In genomic region chr10:4981722-4982471, GRCh38 we compare ENCODE assay signal across 1 cellular context.
TF ChIP-seq lines count a peak whose summit lies in the region.

No MANE protein-coding gene starts in this region.

TF ChIP-seq in HepG2, 621 proteins besides CTCF, POLR2A, EP300 and RAD21 (continued from another document and continues in another):
- TF ChIP-seq RERE (CRISPR knock-in tag; IDR thresholded peaks at IDR 0.05; ENCODE audit: low read depth) (no peak), MAZ (IDR thresholded peaks at IDR 0.05; ENCODE audit: borderline replicate concordance, low read depth, low read length) (no peak), MAZ (CRISPR knock-in tag; IDR thresholded peaks at IDR 0.05; ENCODE audit: low read depth) (peak; percentile 42; the same call in 1 of the 2 replicates), SRSF4 (IDR thresholded peaks at IDR 0.05; ENCODE audit: low read depth, low read length, poor library complexity, severe bottlenecking) (peak; percentile 64), PRDM4 (CRISPR knock-in tag; IDR thresholded peaks at IDR 0.05; ENCODE audit: borderline replicate concordance) (no peak), GPN1 (CRISPR knock-in tag; IDR thresholded peaks at IDR 0.05; ENCODE audit: borderline replicate concordance) (no peak), TBL1XR1 (IDR thresholded peaks at IDR 0.05; ENCODE audit: borderline replicate concordance, low read length, partially characterized antibody) (no peak), ZNF3 (CRISPR knock-in tag; IDR thresholded peaks at IDR 0.05) (no peak), ZNF501 (CRISPR knock-in tag; IDR thresholded peaks at IDR 0.05) (no peak), TBX2 (CRISPR knock-in tag; IDR thresholded peaks at IDR 0.05; ENCODE audit: borderline replicate concordance) (no peak; the same call in 1 of the 2 replicates), PTBP1 (IDR thresholded peaks at IDR 0.05; ENCODE audit: low read depth, low read length, poor library complexity, severe bottlenecking) (no peak), TOE1 (CRISPR knock-in tag; IDR thresholded peaks at IDR 0.05) (no peak), ZNF740 (CRISPR knock-in tag; IDR thresholded peaks at IDR 0.05) (0 out of 2 replicates have a peak, but pooled peaks have one; percentile 24), MEIS2 (CRISPR knock-in tag; IDR thresholded peaks at IDR 0.05) (no peak), ZNF549 (CRISPR knock-in tag; IDR thresholded peaks at IDR 0.05) (no peak), SP140L (CRISPR knock-in tag; IDR thresholded peaks at IDR 0.05; ENCODE audit: borderline replicate concordance) (no peak), HDAC2 (CRISPR knock-in tag; IDR thresholded peaks at IDR 0.05) (peak; percentile 24; the same call in 1 of the 2 replicates), ARHGAP35 (CRISPR knock-in tag; IDR thresholded peaks at IDR 0.05; ENCODE audit: borderline replicate concordance) (no peak), ASH2L (IDR thresholded peaks at IDR 0.05; ENCODE audit: insufficient read length, low read depth, low read length) (no peak), ZHX1 (CRISPR knock-in tag; IDR thresholded peaks at IDR 0.05; ENCODE audit: low read depth) (no peak), ZNF737 (CRISPR knock-in tag; IDR thresholded peaks at IDR 0.05; ENCODE audit: borderline replicate concordance) (peak; percentile 79; the same call in 1 of the 2 replicates), FOSL2 (CRISPR knock-in tag; IDR thresholded peaks at IDR 0.05) (peak; percentile 66; the same call in 1 of the 2 replicates), PRDM10 (CRISPR knock-in tag; IDR thresholded peaks at IDR 0.05; ENCODE audit: low read depth) (no peak), AHR (CRISPR knock-in tag; IDR thresholded peaks at IDR 0.05) (no peak), NPAS2 (CRISPR knock-in tag; IDR thresholded peaks at IDR 0.05; ENCODE audit: borderline replicate concordance) (no peak), ZNF260 (CRISPR knock-in tag; IDR thresholded peaks at IDR 0.05; ENCODE audit: borderline replicate concordance, low read depth) (no peak), ZSCAN12 (CRISPR knock-in tag; IDR thresholded peaks at IDR 0.05) (no peak), ZNF33B (CRISPR knock-in tag; IDR thresholded peaks at IDR 0.05) (no peak), ZNF761 (CRISPR knock-in tag; conservative IDR thresholded peaks at IDR 0.05) (no peak), ZNF235 (CRISPR knock-in tag; IDR thresholded peaks at IDR 0.05; ENCODE audit: borderline replicate concordance) (no peak), MIXL1 (CRISPR knock-in tag; IDR thresholded peaks at IDR 0.05) (no peak), ESRRA (CRISPR knock-in tag; IDR thresholded peaks at IDR 0.05; ENCODE audit: low read depth) (no peak), ZNF550 (CRISPR knock-in tag; IDR thresholded peaks at IDR 0.05; ENCODE audit: borderline replicate concordance) (no peak), ZNF597 (CRISPR knock-in tag; IDR thresholded peaks at IDR 0.05) (no peak), REXO4 (CRISPR knock-in tag; IDR thresholded peaks at IDR 0.05; ENCODE audit: borderline replicate concordance) (no peak), ZNF280B (CRISPR knock-in tag; IDR thresholded peaks at IDR 0.05; ENCODE audit: borderline replicate concordance) (no peak), RBAK (CRISPR knock-in tag; IDR thresholded peaks at IDR 0.05) (no peak), SMAD1 (CRISPR knock-in tag; IDR thresholded peaks at IDR 0.05; ENCODE audit: borderline replicate concordance, low read depth) (no peak), FOXK1 (CRISPR knock-in tag; IDR thresholded peaks at IDR 0.05; ENCODE audit: borderline replicate concordance, low read depth) (peak; percentile 12; the same call in 1 of the 2 replicates), MXD1 (CRISPR knock-in tag; IDR thresholded peaks at IDR 0.05) (no peak), ZNF451 (CRISPR knock-in tag; IDR thresholded peaks at IDR 0.05) (no peak), ATF5 (CRISPR knock-in tag; IDR thresholded peaks at IDR 0.05; ENCODE audit: low read depth) (no peak), ZNF101 (CRISPR knock-in tag; IDR thresholded peaks at IDR 0.05; ENCODE audit: borderline replicate concordance, low read depth) (no peak), MAFG (CRISPR knock-in tag; IDR thresholded peaks at IDR 0.05) (no peak)
